In genomic region chr3:95707268-95707667, GRCh38 we compare ENCODE assay signal across 18 cellular contexts.
DNase-seq lines count a peak whose midpoint lies in the region; ATAC-seq and TF ChIP-seq lines count a peak whose summit lies in the region.
"Had no signal": no experiment of that assay in that cellular context is flagged by ENCODE, and none has a peak within 500 bp of the region (broad histone marks: within the 10 kb centered on the region; RNA-seq: fewer than 3 reads in every experiment).

No MANE protein-coding gene starts in this region.

- H3K4me3 ChIP-seq in KMS-11 (IDR thresholded peaks at IDR 0.05; ENCODE audit: insufficient read depth, low read depth, low read length): no peak overlapping the region
- no peak overlapping the region for H3K4me3 ChIP-seq in osteoblast (ENCODE audit: insufficient read depth, low read length)
- H3K4me3 ChIP-seq: BLaER1, GM12878, GM23248 had no signal

- H2AFZ ChIP-seq in KMS-11 (ENCODE audit: low read depth) (no peak overlapping the region), osteoblast (ENCODE audit: low read length) (no peak overlapping the region)
- H2AFZ ChIP-seq: GM23248 had no signal

- peaks cover 0 to 9% of the 10 kb centered on the region in 2 donors for H3K4me1 Mint-ChIP-seq in natural killer cell
- no peaks in the 10 kb centered on the region for H3K4me1 Mint-ChIP-seq in natural killer cell treated with Interleukin-12 subunit alpha and Interleukin-12 subunit beta and Interleukin-15 and Interleukin-18, amount 100 ng/mL, for 72 hours (ENCODE audit: low read depth in 2 of 2)
- H3K4me1 Mint-ChIP-seq: H9 had no signal

- no peaks in the 10 kb centered on the region for H3K27me3 ChIP-seq in KMS-11 (ENCODE audit: insufficient read depth, low read depth)
- no peaks in the 10 kb centered on the region for H3K27me3 ChIP-seq in osteoblast (ENCODE audit: insufficient read depth, low read length)
- H3K27me3 ChIP-seq: BLaER1 had no signal

- intact Hi-C loops in natural killer cell (cut with micrococcal nuclease): no loop called here

- peak overlapping the region; percentile 4 for H3K4me3 Mint-ChIP-seq in natural killer cell
- no peak overlapping the region for H3K4me3 Mint-ChIP-seq in natural killer cell treated with Interleukin-12 subunit alpha and Interleukin-12 subunit beta and Interleukin-15 and Interleukin-18, amount 100 ng/mL, for 72 hours
- H3K4me3 Mint-ChIP-seq: B cell; CD4-positive, CD25-positive, alpha-beta regulatory T cell; CD8-positive, alpha-beta T cell; H9 had no signal

- H3K27ac ChIP-seq in KMS-11 (no peak overlapping the region), osteoblast (ENCODE audit: low read depth, low read length) (no peak overlapping the region)
- H3K27ac ChIP-seq: BLaER1, C4-2B, GM23248 had no signal

- H3K79me2 ChIP-seq in KMS-11 (ENCODE audit: insufficient read depth, low read depth) (no peaks in the 10 kb centered on the region), osteoblast (ENCODE audit: insufficient read depth, low read length) (no peaks in the 10 kb centered on the region)

- H3K9ac ChIP-seq in KMS-11: no peak overlapping the region
- H3K9ac ChIP-seq: BLaER1, GM23248 had no signal

- H3K36me3 ChIP-seq in KMS-11 (ENCODE audit: insufficient read depth): no peaks in the 10 kb centered on the region
- H3K36me3 ChIP-seq in osteoblast (ENCODE audit: insufficient read depth, low read length): no peaks in the 10 kb centered on the region
- H3K36me3 ChIP-seq: BLaER1 had no signal

- DNase-seq in natural killer cell (no peak), osteoblast (ENCODE audit: insufficient read length, low spot score, missing footprints) (peak; percentile 14), GDM1 (lab: John Stamatoyannopoulos, UW) (no peak)
- DNase-seq in natural killer cell treated with Interleukin-12 subunit alpha and Interleukin-12 subunit beta and Interleukin-15 and Interleukin-18, amount 100 ng/mL, for 72 hours (ENCODE audit: low spot score): no peak
- DNase-seq: Caco-2; CD4-positive, CD25-positive, alpha-beta regulatory T cell; CD8-positive, alpha-beta T cell; DMS153; DND-41; GM23248; H9 had no signal

- H3K27me3 Mint-ChIP-seq in natural killer cell (ENCODE audit: low read depth in 2 of 2): no peaks in the 10 kb centered on the region
- no peaks in the 10 kb centered on the region for H3K27me3 Mint-ChIP-seq in natural killer cell treated with Interleukin-12 subunit alpha and Interleukin-12 subunit beta and Interleukin-15 and Interleukin-18, amount 100 ng/mL, for 72 hours
- H3K27me3 Mint-ChIP-seq: B cell; CD4-positive, CD25-positive, alpha-beta regulatory T cell had no signal

- peaks cover 16 to 21% of the 10 kb centered on the region in 2 donors for H3K9me3 Mint-ChIP-seq in natural killer cell
- H3K9me3 Mint-ChIP-seq in natural killer cell treated with Interleukin-12 subunit alpha and Interleukin-12 subunit beta and Interleukin-15 and Interleukin-18, amount 100 ng/mL, for 72 hours: peaks cover 16% of the 10 kb centered on the region

- peaks cover 4% of the 10 kb centered on the region for H3K9me3 ChIP-seq in osteoblast (ENCODE audit: low read depth, low read length)
- H3K9me3 ChIP-seq: BLaER1, Caco-2 had no signal

- no peak overlapping the region for H3K27ac Mint-ChIP-seq in natural killer cell
- no peak overlapping the region for H3K27ac Mint-ChIP-seq in natural killer cell treated with Interleukin-12 subunit alpha and Interleukin-12 subunit beta and Interleukin-15 and Interleukin-18, amount 100 ng/mL, for 72 hours
- H3K27ac Mint-ChIP-seq: B cell; CD4-positive, CD25-positive, alpha-beta regulatory T cell; CD8-positive, alpha-beta T cell; H9 had no signal

- H3K4me1 ChIP-seq in KMS-11 (ENCODE audit: low read depth, poor library complexity, severe bottlenecking): peaks cover 19% of the 10 kb centered on the region
- H3K4me1 ChIP-seq in osteoblast (ENCODE audit: insufficient read depth, low read length): no peaks in the 10 kb centered on the region
- H3K4me1 ChIP-seq: BLaER1 had no signal

- ATAC-seq in natural killer cell: no peak
- no peak for ATAC-seq in natural killer cell treated with Interleukin-12 subunit alpha and Interleukin-12 subunit beta and Interleukin-15 and Interleukin-18, amount 100 ng/mL, for 72 hours
- ATAC-seq in HG03354 (IDR thresholded peaks at IDR 0.05; ENCODE audit: poor library complexity, severe bottlenecking, unreplicated experiment): no peak
- ATAC-seq: CD8-positive, alpha-beta T cell; GM12878; HCT116 had no signal

- H4K20me1 ChIP-seq in KMS-11 (ENCODE audit: insufficient read depth) (no peaks in the 10 kb centered on the region), osteoblast (ENCODE audit: insufficient read depth, low read length) (no peaks in the 10 kb centered on the region)
- H4K20me1 ChIP-seq: BLaER1 had no signal

- H3K36me3 Mint-ChIP-seq in natural killer cell: no peaks in the 10 kb centered on the region
- H3K36me3 Mint-ChIP-seq in natural killer cell treated with Interleukin-12 subunit alpha and Interleukin-12 subunit beta and Interleukin-15 and Interleukin-18, amount 100 ng/mL, for 72 hours: peaks cover 5% of the 10 kb centered on the region
- H3K36me3 Mint-ChIP-seq: CD4-positive, CD25-positive, alpha-beta regulatory T cell; CD8-positive, alpha-beta T cell had no signal

- 0 out of 2 replicates have a peak overlapping the region, but pooled peaks have one; percentile 68 for H3K4me2 ChIP-seq in KMS-11
- no peak overlapping the region for H3K4me2 ChIP-seq in osteoblast (ENCODE audit: insufficient read depth, low read length)
- H3K4me2 ChIP-seq: BLaER1 had no signal

- TF ChIP-seq CTCF in natural killer cell (IDR thresholded peaks at IDR 0.05): no peak
- no peak for TF ChIP-seq CTCF in KMS-11 (conservative IDR thresholded peaks at IDR 0.05; ENCODE audit: low read depth, low read length)
- no peak for TF ChIP-seq CTCF in osteoblast (IDR thresholded peaks at IDR 0.05; ENCODE audit: extremely low read depth, low read depth, low read length)
